In genomic region chr9:15274425-15274824, GRCh38 we compare ENCODE assay signal across 22 cellular contexts.
"Had no signal": no experiment of that assay in that cellular context is flagged by ENCODE, and none has a peak within 500 bp of the region (broad histone marks: within the 10 kb centered on the region; RNA-seq: fewer than 3 reads in every experiment).

No MANE protein-coding gene starts in this region.

- H3K27me3 Mint-ChIP-seq: IgD-negative memory B cell had no signal

- H3K27ac ChIP-seq: HL-60, KMS-11, SJSA1, SK-N-MC had no signal

- H3K4me3 Mint-ChIP-seq: IgD-negative memory B cell had no signal

- H3K9ac ChIP-seq: KMS-11 had no signal

- H3K27me3 ChIP-seq: SJSA1 had no signal

- H3K9me3 Mint-ChIP-seq: IgD-negative memory B cell had no signal

- ATAC-seq: K562 had no signal

- DNase-seq: Kasumi-1, MM.1S, NCI-H1092 treated with DMSO at 0.1 percent for 48 hours, NCI-H1436, NCI-H187, NCI-H2029, NCI-H2081 treated with DMSO at 0.1 percent for 48 hours, NCI-H226, NCI-H446, NCI-H510A, NCI-H524 treated with DMSO at 0.1 percent for 48 hours, NCI-H69, NCI-H774, Right ventricle myocardium superior, RPMI8226, SIG-M5 had no signal

- H3K4me2 ChIP-seq: KMS-11 had no signal

- H3K36me3 Mint-ChIP-seq: IgD-negative memory B cell had no signal

- H3K9me3 ChIP-seq: SJSA1 had no signal

- H3K4me1 ChIP-seq: SJSA1 had no signal

- H3K4me3 ChIP-seq: K562, SJSA1, SK-N-MC had no signal

- H3K36me3 ChIP-seq: SJSA1 had no signal

- H3K27ac Mint-ChIP-seq: IgD-negative memory B cell had no signal
